ENCODE assay signal across 24 cellular contexts in genomic region chr22:42387631-42388030, GRCh38. TPM values are rescaled to one million over a fixed set of nuclear protein-coding genes. Genes with fewer than 3 reads are reported as not detected.
"Had no signal": no experiment of that assay in that cellular context is flagged by ENCODE, and none has a peak within 500 bp of the region (broad histone marks: within the 10 kb centered on the region; RNA-seq: fewer than 3 reads in every experiment).

No MANE protein-coding gene starts in this region.

- H3K4me1 ChIP-seq: left ventricle myocardium inferior, parathyroid adenoma, psoas muscle, right lobe of liver, stomach, testis, thyroid gland, transverse colon, upper lobe of left lung, vagina had no signal

- H3K36me3 Mint-ChIP-seq: mesothelial cell of epicardium; naive B cell; natural killer cell; stimulated activated memory B cell treated with anti-CD40 and anti-IgM and Interleukin-4, amounts not matched to agents 10 μg/mL and 1 μg/mL and 100 μg/mL, for 72 hours had no signal

- H3K27me3 ChIP-seq: right lobe of liver, stomach, testis, thyroid gland, transverse colon, upper lobe of left lung, vagina had no signal

- H3K9me3 ChIP-seq: left ventricle myocardium inferior, psoas muscle, right lobe of liver, stomach, testis, thyroid gland, transverse colon, upper lobe of left lung, vagina had no signal

- H3K9me3 Mint-ChIP-seq: immature natural killer cell; mesothelial cell of epicardium; naive B cell; natural killer cell; stimulated activated memory B cell treated with anti-CD40 and anti-IgM and Interleukin-4, amounts not matched to agents 10 μg/mL and 1 μg/mL and 100 μg/mL, for 72 hours had no signal

- H3K36me3 ChIP-seq: left ventricle myocardium inferior, right lobe of liver, thyroid gland, transverse colon, upper lobe of left lung, vagina had no signal

- H3K4me3 Mint-ChIP-seq: immature natural killer cell; mesothelial cell of epicardium; natural killer cell; nephron progenitor cell; stimulated activated memory B cell treated with anti-CD40 and anti-IgM and Interleukin-4, amounts not matched to agents 10 μg/mL and 1 μg/mL and 100 μg/mL, for 72 hours had no signal

- H3K4me3 ChIP-seq: left ventricle myocardium inferior, lung, psoas muscle, right lobe of liver, smooth muscle cell, stomach, testis, thyroid gland, transverse colon, upper lobe of left lung, vagina had no signal

- H3K27ac ChIP-seq: left ventricle myocardium inferior, parathyroid adenoma, psoas muscle, right lobe of liver, stomach, testis, thyroid gland, transverse colon, upper lobe of left lung, vagina had no signal

- H2AFZ ChIP-seq: parathyroid adenoma had no signal

- ATAC-seq: natural killer cell; psoas muscle; right lobe of liver; stimulated activated memory B cell treated with anti-CD40 and anti-IgM and Interleukin-4, amounts not matched to agents 10 μg/mL and 1 μg/mL and 100 μg/mL, for 72 hours; stimulated activated naive CD8-positive, alpha-beta T cell treated with anti-CD3 and anti-CD28 coated beads, Interleukin-15, Interleukin-2, amounts not matched to agents 100 U/mL and 50 U/mL, for 24 hours had no signal

- H3K27ac Mint-ChIP-seq: immature natural killer cell; mesothelial cell of epicardium; naive B cell; natural killer cell; nephron progenitor cell; stimulated activated memory B cell treated with anti-CD40 and anti-IgM and Interleukin-4, amounts not matched to agents 10 μg/mL and 1 μg/mL and 100 μg/mL, for 72 hours had no signal

- H3K4me1 Mint-ChIP-seq: immature natural killer cell, mesothelial cell of epicardium, natural killer cell had no signal

- H3K4me2 ChIP-seq: smooth muscle cell had no signal

- DNase-seq: immature natural killer cell; left ventricle myocardium inferior; mesendoderm; naive B cell; natural killer cell; psoas muscle; right lobe of liver; stimulated activated CD4-positive, alpha-beta T cell treated with anti-CD3 and anti-CD28 coated beads, Interleukin-1b, Interleukin-23, amount 100 ng/mL, for 48 hours; stimulated activated CD4-positive, alpha-beta T cell treated with anti-CD3 and anti-CD28 coated beads, Interleukin-2, amount 100 ng/mL, for 48 hours; stimulated activated CD4-positive, alpha-beta T cell treated with anti-CD3 and anti-CD28 coated beads, Interleukin-4, amount 100 ng/mL, for 4 hours; stimulated activated CD8-positive, alpha-beta memory T cell treated with anti-CD3 and anti-CD28 coated beads, Interleukin-4, amount 100 ng/mL, for 48 hours; stimulated activated naive CD8-positive, alpha-beta T cell treated with anti-CD3 and anti-CD28 coated beads, Interleukin-15, Interleukin-2, amounts not matched to agents 100 U/mL and 50 U/mL, for 24 hours; stomach; testis; thyroid gland; transverse colon; upper lobe of left lung had no signal

- H3K9ac ChIP-seq: parathyroid adenoma had no signal

RNA-seq across cellular contexts. Expression of gene NFAM1, which starts 44.6 kb away (rescaled TPM):
- polyA plus RNA-seq: smooth muscle cell had no signal
